In genomic region chr12:86193931-86194330, GRCh38 we compare ENCODE assay signal across 16 cellular contexts.
DNase-seq lines count a peak whose midpoint lies in the region; ATAC-seq and TF ChIP-seq lines count a peak whose summit lies in the region.
"Had no signal": no experiment of that assay in that cellular context is flagged by ENCODE, and none has a peak within 500 bp of the region (broad histone marks: within the 10 kb centered on the region; RNA-seq: fewer than 3 reads in every experiment).

No MANE protein-coding gene starts in this region.

- no peaks in the 10 kb centered on the region for H3K27me3 ChIP-seq in PC-3 (ENCODE audit: low read length)
- H3K27me3 ChIP-seq: MG63 had no signal

- no peaks in the 10 kb centered on the region for H3F3A ChIP-seq in PC-3 (ENCODE audit: low read length, unreplicated experiment)

- TF ChIP-seq CTCF in PC-3 (conservative IDR thresholded peaks at IDR 0.05; ENCODE audit: low read depth, low read length) (no peak), choroid plexus epithelial cell (conservative IDR thresholded peaks at IDR 0.05; ENCODE audit: low read depth, low read length) (no peak), osteocyte (IDR thresholded peaks at IDR 0.05) (no peak)

- peaks cover 7% of the 10 kb centered on the region for H3K4me1 Mint-ChIP-seq in osteocyte (ENCODE audit: unreplicated experiment)
- no peaks in the 10 kb centered on the region for H3K4me1 Mint-ChIP-seq in activated T-helper 1 cell treated with anti-CD3 and anti-CD28 coated beads, Interleukin-12 subunit alpha, Interleukin-12 subunit beta, Interleukin-2, Interleukin-4 antibody, amounts not matched to agents 30 ng/mL and 10 ng/mL and 1 ng/mL, durations not matched to agents 14 hours and 24 hours and 36 hours (ENCODE audit: low read depth)

- CTCF ChIA-PET in PC-3 (lab: Charles Lee): no interaction called here

- no peaks in the 10 kb centered on the region for H3K36me3 ChIP-seq in PC-3 (ENCODE audit: low read depth, low read length)
- H3K36me3 ChIP-seq: MG63 had no signal

- H3K4me2 ChIP-seq in PC-3 (ENCODE audit: low read length): no peak overlapping the region

- no peaks in the 10 kb centered on the region for H3K9me3 ChIP-seq in PC-3 (ENCODE audit: low read length)
- H3K9me3 ChIP-seq: MG63 had no signal

- BruUV-seq in PC-3 (replicated peaks; lab: Mats Ljungman, UMichigan): no TSS peak

- peak; percentile 81 for ATAC-seq in PC-3
- ATAC-seq in HG02759 (IDR thresholded peaks at IDR 0.05; ENCODE audit: unreplicated experiment): no peak

- no peak overlapping the region for H3K9ac ChIP-seq in PC-3 (ENCODE audit: low read length)

- H3K9me3 Mint-ChIP-seq in osteocyte (ENCODE audit: unreplicated experiment): no peaks in the 10 kb centered on the region
- H3K9me3 Mint-ChIP-seq in activated T-helper 1 cell treated with anti-CD3 and anti-CD28 coated beads, Interleukin-12 subunit alpha, Interleukin-12 subunit beta, Interleukin-2, Interleukin-4 antibody, amounts not matched to agents 30 ng/mL and 10 ng/mL and 1 ng/mL, durations not matched to agents 14 hours and 24 hours and 36 hours: no peaks in the 10 kb centered on the region

- POLR2A ChIA-PET in PC-3 (lab: Charles Lee; ENCODE audit: unreplicated experiment): no interaction called here

- H3K36me3 Mint-ChIP-seq in osteocyte (ENCODE audit: unreplicated experiment): no peaks in the 10 kb centered on the region
- H3K36me3 Mint-ChIP-seq in activated T-helper 1 cell treated with anti-CD3 and anti-CD28 coated beads, Interleukin-12 subunit alpha, Interleukin-12 subunit beta, Interleukin-2, Interleukin-4 antibody, amounts not matched to agents 30 ng/mL and 10 ng/mL and 1 ng/mL, durations not matched to agents 14 hours and 24 hours and 36 hours (ENCODE audit: low read depth): no peaks in the 10 kb centered on the region

- H2AFZ ChIP-seq in PC-3 (ENCODE audit: low read length): no peak overlapping the region

- H3K27ac Mint-ChIP-seq in osteocyte (ENCODE audit: unreplicated experiment): peak overlapping the region; percentile 0
- H3K27ac Mint-ChIP-seq in activated T-helper 1 cell treated with anti-CD3 and anti-CD28 coated beads, Interleukin-12 subunit alpha, Interleukin-12 subunit beta, Interleukin-2, Interleukin-4 antibody, amounts not matched to agents 30 ng/mL and 10 ng/mL and 1 ng/mL, durations not matched to agents 14 hours and 24 hours and 36 hours: no peak overlapping the region

- no peak overlapping the region for H3K27ac ChIP-seq in PC-3 (ENCODE audit: low read length)

- H4K20me1 ChIP-seq in PC-3 (ENCODE audit: low read length): no peaks in the 10 kb centered on the region

- no peak overlapping the region for H3K4me3 Mint-ChIP-seq in osteocyte (ENCODE audit: unreplicated experiment)
- no peak overlapping the region for H3K4me3 Mint-ChIP-seq in activated T-helper 1 cell treated with anti-CD3 and anti-CD28 coated beads, Interleukin-12 subunit alpha, Interleukin-12 subunit beta, Interleukin-2, Interleukin-4 antibody, amounts not matched to agents 30 ng/mL and 10 ng/mL and 1 ng/mL, durations not matched to agents 14 hours and 24 hours and 36 hours

- no peaks in the 10 kb centered on the region for H3K27me3 Mint-ChIP-seq in osteocyte (ENCODE audit: unreplicated experiment)
- peaks cover 3% of the 10 kb centered on the region for H3K27me3 Mint-ChIP-seq in activated T-helper 1 cell treated with anti-CD3 and anti-CD28 coated beads, Interleukin-12 subunit alpha, Interleukin-12 subunit beta, Interleukin-2, Interleukin-4 antibody, amounts not matched to agents 30 ng/mL and 10 ng/mL and 1 ng/mL, durations not matched to agents 14 hours and 24 hours and 36 hours (ENCODE audit: insufficient read depth)

- peak; percentile 80 for DNase-seq in ELR (ENCODE audit: low read depth)
- DNase-seq in PC-3: peak; percentile 43
- peak; percentile 43 for DNase-seq in choroid plexus epithelial cell (ENCODE audit: low read depth)
- no peak for DNase-seq in osteocyte (ENCODE audit: extremely low spot score, unreplicated experiment)
- no peak for DNase-seq in activated T-helper 1 cell treated with anti-CD3 and anti-CD28 coated beads, Interleukin-12 subunit alpha, Interleukin-12 subunit beta, Interleukin-2, Interleukin-4 antibody, amounts not matched to agents 30 ng/mL and 10 ng/mL and 1 ng/mL, durations not matched to agents 14 hours and 24 hours and 36 hours (ENCODE audit: low spot score)
- DNase-seq in mucosa of gallbladder (ENCODE audit: low spot score): no peak
- no peak for DNase-seq in stimulated activated CD4-positive, alpha-beta T cell treated with anti-CD3 and anti-CD28 coated beads, Interleukin-12 subunit alpha, Interleukin-12 subunit beta, amount 100 ng/mL, for 4 hours
- DNase-seq: activated CD4-positive, alpha-beta T cell treated with anti-CD3 and anti-CD28 coated beads for 4 hours; activated gamma-delta T cell treated with Interleukin-2 at 50 U/mL for 16 hours; aorta; Calu3; MG63; occipital lobe; RPMI8226; stimulated activated CD4-positive, alpha-beta T cell treated with anti-CD3 and anti-CD28 coated beads, Interleukin-4, amount 100 ng/mL, for 1 hour had no signal

- intact Hi-C loops in PC-3 (cut with micrococcal nuclease): no loop called here
- intact Hi-C loops in activated T-helper 1 cell treated with anti-CD3 and anti-CD28 coated beads, Interleukin-12 subunit alpha, Interleukin-12 subunit beta, Interleukin-2, Interleukin-4 antibody, amounts not matched to agents 30 ng/mL and 10 ng/mL and 1 ng/mL, durations not matched to agents 14 hours and 24 hours and 36 hours (cut with micrococcal nuclease): no loop called here

- H3K4me1 ChIP-seq in PC-3 (ENCODE audit: insufficient read depth, low read length): peaks cover 6% of the 10 kb centered on the region; the same call in 1 of the 2 replicates

- H3K9me2 ChIP-seq in PC-3 (replicated peaks; ENCODE audit: low read length): no peaks in the 10 kb centered on the region

- H3K4me3 ChIP-seq in PC-3 (ENCODE audit: low read length): no peak overlapping the region
- H3K4me3 ChIP-seq in choroid plexus epithelial cell (ENCODE audit: low read depth, low read length): no peak overlapping the region
- H3K4me3 ChIP-seq: MG63 had no signal

- H3K79me2 ChIP-seq in PC-3 (ENCODE audit: low read length): no peaks in the 10 kb centered on the region

Comparison
In these comparisons a context has a peak if more than half of its experiments do, and no peak if none do; other contexts are left out.
1. DNase-seq: peak in ELR (single experiment), PC-3 (single experiment) and choroid plexus epithelial cell (single experiment); none in osteocyte (single experiment), activated T-helper 1 cell treated with anti-CD3 and anti-CD28 coated beads, Interleukin-12 subunit alpha, Interleukin-12 subunit beta, Interleukin-2, Interleukin-4 antibody, amounts not matched to agents 30 ng/mL and 10 ng/mL and 1 ng/mL, durations not matched to agents 14 hours and 24 hours and 36 hours (single experiment), mucosa of gallbladder (single experiment) and stimulated activated CD4-positive, alpha-beta T cell treated with anti-CD3 and anti-CD28 coated beads, Interleukin-12 subunit alpha, Interleukin-12 subunit beta, amount 100 ng/mL, for 4 hours (single experiment).